In genomic region chr2:68391869-68392268, GRCh38 we compare ENCODE assay signal across 2 cellular contexts.
TF ChIP-seq lines count a peak whose summit lies in the region.

No MANE protein-coding gene starts in this region.

TF ChIP-seq in K562, 482 proteins besides CTCF, POLR2A, EP300 and RAD21 (continues in another document):
- peak; percentile 79 for TF ChIP-seq MTA2 (IDR thresholded peaks at IDR 0.05; ENCODE audit: low read depth)
- TF ChIP-seq HINFP (tag; conservative IDR thresholded peaks at IDR 0.05; ENCODE audit: low read depth) = peak; percentile 77
- 0 out of 4 replicates have a peak, but pooled peaks of 1 of the 2 experiments have one; percentile 20 for TF ChIP-seq ZMIZ1 (IDR thresholded peaks at IDR 0.05; ENCODE audit: low read depth in 2 of 2, low read length in 2 of 2)
- 0 out of 2 replicates have a peak, but pooled peaks have one; percentile 64 for TF ChIP-seq HBP1 (CRISPR knock-in tag; IDR thresholded peaks at IDR 0.05)
- TF ChIP-seq ARID1B (IDR thresholded peaks at IDR 0.05) = peak; percentile 89
- no peak for TF ChIP-seq ZNF586 (CRISPR knock-in tag; conservative IDR thresholded peaks at IDR 0.05)
- TF ChIP-seq GTF2F1 (IDR thresholded peaks at IDR 0.05; ENCODE audit: low read depth, low read length) = no peak
- peak; percentile 69 for TF ChIP-seq SOX6 (IDR thresholded peaks at IDR 0.05)
- TF ChIP-seq PTBP1 (IDR thresholded peaks at IDR 0.05; ENCODE audit: low read depth, low read length) = no peak
- peak; percentile 70; the same call in 1 of the 2 replicates for TF ChIP-seq NBN (IDR thresholded peaks at IDR 0.05; ENCODE audit: low read depth)
- TF ChIP-seq KDM1A (IDR thresholded peaks at IDR 0.05) = peak; percentile 73 to 78
- 0 out of 2 replicates have a peak, but pooled peaks have one; percentile 13 for TF ChIP-seq BCOR (IDR thresholded peaks at IDR 0.05)
- peak; percentile 84; the same call in 1 of the 2 replicates for TF ChIP-seq MTA1 (IDR thresholded peaks at IDR 0.05; ENCODE audit: borderline replicate concordance)
- TF ChIP-seq EHMT2 (IDR thresholded peaks at IDR 0.05) = peak; percentile 30; the same call in 1 of the 2 replicates
- no peak for TF ChIP-seq NR3C1 (CRISPR knock-in tag; IDR thresholded peaks at IDR 0.05)
- TF ChIP-seq SPI1 (IDR thresholded peaks at IDR 0.05; ENCODE audit: borderline replicate concordance, low read depth, low read length) = no peak
- peak; percentile 76; the same call in 1 of the 2 replicates for TF ChIP-seq LARP7 (IDR thresholded peaks at IDR 0.05)
- TF ChIP-seq OTX1 (CRISPR knock-in tag; IDR thresholded peaks at IDR 0.05) = peak; percentile 84
- TF ChIP-seq TEAD4 (IDR thresholded peaks at IDR 0.05; ENCODE audit: low read length) = peak; percentile 89
- TF ChIP-seq TEAD4 (CRISPR knock-in tag; IDR thresholded peaks at IDR 0.05; ENCODE audit: borderline replicate concordance) = no peak
- no peak for TF ChIP-seq ZC3H8 (IDR thresholded peaks at IDR 0.05)
- peak; percentile 55; the same call in 1 of the 2 replicates for TF ChIP-seq ZNF589 (CRISPR knock-in tag; IDR thresholded peaks at IDR 0.05; ENCODE audit: low read depth)
- TF ChIP-seq ZNF224 (CRISPR knock-in tag; IDR thresholded peaks at IDR 0.05) = no peak
- TF ChIP-seq ZKSCAN8 (CRISPR knock-in tag; IDR thresholded peaks at IDR 0.05) = peak; percentile 42; the same call in 1 of the 2 replicates
- TF ChIP-seq HDAC3 (IDR thresholded peaks at IDR 0.05; ENCODE audit: borderline replicate concordance, partially characterized antibody) = peak; percentile 79
- peak; percentile 34 for TF ChIP-seq ARHGAP35 (IDR thresholded peaks at IDR 0.05; ENCODE audit: partially characterized antibody)
- peak; percentile 83; the same call in 1 of the 2 replicates for TF ChIP-seq ELF4 (CRISPR knock-in tag; IDR thresholded peaks at IDR 0.05)
- TF ChIP-seq HMG20B (CRISPR knock-in tag; IDR thresholded peaks at IDR 0.05) = no peak
- no peak for TF ChIP-seq MCM2 (IDR thresholded peaks at IDR 0.05; ENCODE audit: low read depth)
- TF ChIP-seq NFXL1 (CRISPR knock-in tag; IDR thresholded peaks at IDR 0.05) = no peak
- TF ChIP-seq HMGN3 (IDR thresholded peaks at IDR 0.05; ENCODE audit: borderline replicate concordance, extremely low read depth, insufficient read length, low read depth, low read length) = no peak
- no peak for TF ChIP-seq ZNF561 (CRISPR knock-in tag; conservative IDR thresholded peaks at IDR 0.05)
- TF ChIP-seq ZBTB17 (CRISPR knock-in tag; IDR thresholded peaks at IDR 0.05) = no peak
- TF ChIP-seq TOE1 (IDR thresholded peaks at IDR 0.05; ENCODE audit: borderline replicate concordance) = 0 out of 2 replicates have a peak, but pooled peaks have one; percentile 34
- TF ChIP-seq TOE1 (CRISPR knock-in tag; IDR thresholded peaks at IDR 0.05; ENCODE audit: borderline replicate concordance, low read depth) = no peak

TF ChIP-seq in SK-N-SH treated with all-trans-retinoic acid at 6 μM for 48 hours, 23 proteins besides CTCF, POLR2A, EP300 and RAD21 (continued from another document):
- TF ChIP-seq RARB (CRISPR knock-in tag; IDR thresholded peaks at IDR 0.05) = no peak
- TF ChIP-seq ZNF70 (CRISPR knock-in tag; IDR thresholded peaks at IDR 0.05) = no peak
- no peak for TF ChIP-seq ISL1 (CRISPR knock-in tag; IDR thresholded peaks at IDR 0.05)
- TF ChIP-seq ZC3H10 (CRISPR knock-in tag; IDR thresholded peaks at IDR 0.05) = no peak
- TF ChIP-seq ZNF565 (CRISPR knock-in tag; conservative IDR thresholded peaks at IDR 0.05; ENCODE audit: low read depth) = no peak
- TF ChIP-seq GLIS3 (CRISPR knock-in tag; IDR thresholded peaks at IDR 0.05) = no peak
- no peak for TF ChIP-seq CSRNP3 (CRISPR knock-in tag; IDR thresholded peaks at IDR 0.05)
- no peak for TF ChIP-seq PATZ1 (CRISPR knock-in tag; IDR thresholded peaks at IDR 0.05; ENCODE audit: borderline replicate concordance)
- no peak for TF ChIP-seq TOX (CRISPR knock-in tag; IDR thresholded peaks at IDR 0.05; ENCODE audit: borderline replicate concordance)
TF ChIP-seq in SK-N-SH treated with all-trans-retinoic acid at 6 μM for 48 hours: peak in this region for 0.
